ENCODE assay signal across 18 cellular contexts in the genomic region with DNA sequence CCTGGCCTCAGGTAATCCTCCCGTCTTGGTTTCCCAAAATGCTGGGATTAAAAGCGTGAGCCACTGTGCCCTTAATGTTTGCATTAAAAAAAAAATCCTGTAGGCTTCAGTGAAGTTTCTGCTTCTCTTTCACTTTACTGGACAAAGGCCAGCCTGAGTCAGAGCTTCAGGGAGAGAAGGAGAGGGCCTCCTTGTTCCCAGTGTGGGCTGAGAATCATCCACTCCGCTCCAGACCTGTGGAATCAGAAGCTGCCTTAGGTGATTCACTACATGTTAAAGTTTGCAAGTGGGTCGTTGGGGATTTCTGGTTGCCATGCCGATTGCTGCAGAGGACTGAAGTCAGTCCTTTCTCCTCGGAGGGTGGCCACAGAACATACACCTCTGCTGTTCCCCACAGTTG.
DNase-seq lines count a peak whose midpoint lies in the region; FAIRE-seq and TF ChIP-seq lines count a peak whose summit lies in the region.
"Had no signal": no experiment of that assay in that cellular context is flagged by ENCODE, and none has a peak within 500 bp of the region (broad histone marks: within the 10 kb centered on the region; RNA-seq: fewer than 3 reads in every experiment).

No MANE protein-coding gene starts in this region.

- no peak overlapping the region for H3K4me3 ChIP-seq in AG09309 (ENCODE audit: control insufficient read depth, low read depth, low read length)
- H3K4me3 ChIP-seq in cardiac fibroblast (replicated peaks in 1 of 2; ENCODE audit: low read depth in 2 of 2, low read length in 2 of 2): no peak overlapping the region
- H3K4me3 ChIP-seq: HAP-1, stomach, vagina had no signal

- DNase-seq in AG09309 (ENCODE audit: low read depth) (peak; percentile 5), NCI-H226 (peak; percentile 52), cardiac fibroblast (ENCODE audit: low read depth in 2 of 2) (peak; percentile 8 to 44), kidney tubule cell (ENCODE audit: low spot score) (peak; percentile 68), pons (ENCODE audit: low spot score) (no peak), frontal cortex (ENCODE audit: low spot score in 2 of 2) (no peak), AML-193 (lab: John Stamatoyannopoulos, UW) (no peak), hypothalamus (lab: John Stamatoyannopoulos, UW) (no peak)
- DNase-seq: activated naive CD4-positive, alpha-beta T cell treated with anti-CD3 and anti-CD28 coated beads, Interleukin-2, amount 50 U/mL, for 16 hours; central memory CD4-positive, alpha-beta T cell; effector CD8-positive, alpha-beta T cell; GF-D8; NCI-H1694 treated with DMSO at 0.1 percent for 48 hours; nephron progenitor cell; stomach had no signal

- FAIRE-seq in frontal cortex (lab: Jason Lieb, UNC): no peak
- FAIRE-seq: HTR-8/SVneo had no signal

- TF ChIP-seq CTCF in AG09309 (IDR thresholded peaks at IDR 0.05; ENCODE audit: control insufficient read depth, insufficient read depth, low read depth, low read length, missing control alignments): no peak
- no peak for TF ChIP-seq CTCF in cardiac fibroblast (IDR thresholded peaks at IDR 0.05; ENCODE audit: low read depth, low read length)

Comparison
In these comparisons a context has a peak if more than half of its experiments do, and no peak if none do; other contexts are left out.
1. DNase-seq: peak in AG09309 (single experiment), NCI-H226 (single experiment), cardiac fibroblast (2 of 2) and kidney tubule cell (single experiment); none in pons (single experiment), frontal cortex (0 of 2), AML-193 (0 of 2) and hypothalamus (0 of 51).